In genomic region chr15:101172421-101173097, GRCh38 we compare ENCODE assay signal across 17 cellular contexts.
DNase-seq lines count a peak whose midpoint lies in the region; ATAC-seq and TF ChIP-seq lines count a peak whose summit lies in the region.
"Had no signal": no experiment of that assay in that cellular context is flagged by ENCODE, and none has a peak within 500 bp of the region (broad histone marks: within the 10 kb centered on the region; RNA-seq: fewer than 3 reads in every experiment).

No MANE protein-coding gene starts in this region.

- no peaks in the 10 kb centered on the region for H3K27me3 ChIP-seq in ACC112 (ENCODE audit: insufficient read depth, low read length)
- H3K27me3 ChIP-seq in GM23248 (replicated peaks; ENCODE audit: insufficient read depth) = no peaks in the 10 kb centered on the region
- H3K27me3 ChIP-seq: right atrium auricular region, uterus had no signal

- H3K9ac ChIP-seq in GM23248 = no peak overlapping the region

- POLR2A ChIA-PET in RWPE1 (lab: Yijun Ruan, JAX; ENCODE audit: low non-redundant PET) = no interaction called here

- H2AFZ ChIP-seq in ACC112 (ENCODE audit: low read length, unreplicated experiment) (no peak overlapping the region), GM23248 (no peak overlapping the region)

- in situ Hi-C loops in GM23248 (cut with MboI) = no loop called here

- H3K4me1 ChIP-seq in ACC112 (ENCODE audit: control insufficient read depth, insufficient read depth, low read length, unreplicated experiment) (peaks cover 66% of the 10 kb centered on the region), GM23248 (ENCODE audit: insufficient read depth) (peaks cover 37% of the 10 kb centered on the region)
- H3K4me1 ChIP-seq: uterus had no signal

- no peak overlapping the region for H3K4me3 ChIP-seq in ACC112 (ENCODE audit: low read depth, low read length)
- H3K4me3 ChIP-seq in GM23248 = no peak overlapping the region
- H3K4me3 ChIP-seq in fibroblast of villous mesenchyme (ENCODE audit: low read depth, low read length) = no peak overlapping the region
- H3K4me3 ChIP-seq: right atrium auricular region, uterus had no signal

- ATAC-seq in GM19023 (IDR thresholded peaks at IDR 0.05; ENCODE audit: unreplicated experiment) = no peak
- ATAC-seq: left ventricle myocardium superior had no signal

- H3F3A ChIP-seq in GM23248 (ENCODE audit: insufficient read depth) = peaks cover 66% of the 10 kb centered on the region

- H3K79me2 ChIP-seq in ACC112 (ENCODE audit: control insufficient read depth, insufficient read depth, low read length, unreplicated experiment) = peaks cover 23% of the 10 kb centered on the region
- H3K79me2 ChIP-seq in GM23248 (ENCODE audit: insufficient read depth) = peaks cover 56% of the 10 kb centered on the region

- CTCF ChIA-PET in RWPE1 (lab: Yijun Ruan, JAX) = interaction anchor here (1.3 kb wide), 1 partner anchor 9 kb away, joined by 3 read pairs; no protein-coding TSS in a partner anchor

- no peaks in the 10 kb centered on the region for H3K9me2 ChIP-seq in GM23248 (ENCODE audit: insufficient read depth)

- H3K4me2 ChIP-seq in GM23248 (ENCODE audit: unreplicated experiment) = no peak overlapping the region

- no peaks in the 10 kb centered on the region for H4K20me1 ChIP-seq in GM23248 (ENCODE audit: insufficient read depth)

- no peak for DNase-seq in GM23248
- no peak for DNase-seq in RWPE1 (ENCODE audit: low spot score)
- DNase-seq in fibroblast of villous mesenchyme (ENCODE audit: low read depth) = peak; percentile 82
- no peak for DNase-seq in activated gamma-delta T cell treated with Interleukin-2 at 50 U/mL for 16 hours
- DNase-seq in AML-193 (lab: John Stamatoyannopoulos, UW) = no peak
- no peak for DNase-seq in stimulated activated CD4-positive, alpha-beta T cell treated with anti-CD3 and anti-CD28 coated beads, Interleukin-4, amount 100 ng/mL, for 4 hours
- DNase-seq: cerebellar nuclear complex; GDM1; left ventricle myocardium superior; naive B cell; NCI-H187 treated with DMSO at 0.1 percent for 48 hours; stimulated activated CD4-positive, alpha-beta T cell treated with anti-CD3 and anti-CD28 coated beads, Interleukin-2, amount 100 ng/mL, for 48 hours; uterus had no signal

- WGBS in GM23248 (ENCODE audit: low coverage in 1 of 2, low lambda C conversion rate in 2 of 2, missing lambda C conversion rate in 2 of 2), 2 experiments = 56 to 60% methylated on average over 17 of the region's 17 CpGs

- peaks cover 18% of the 10 kb centered on the region for H3K36me3 ChIP-seq in ACC112 (ENCODE audit: insufficient read depth, low read length)
- H3K36me3 ChIP-seq in GM23248 (ENCODE audit: low read depth) = peaks cover 17% of the 10 kb centered on the region
- H3K36me3 ChIP-seq: uterus had no signal

- H3K27ac ChIP-seq in ACC112 (ENCODE audit: low read depth, low read length) (peak overlapping the region; percentile 93), GM23248 (0 out of 2 replicates have a peak overlapping the region, but pooled peaks have one; percentile 95), RWPE1 (peak overlapping the region; percentile 75)
- H3K27ac ChIP-seq: HL-60, right atrium auricular region, uterus had no signal

- H3K9me3 ChIP-seq in GM23248 (ENCODE audit: low read depth) = no peaks in the 10 kb centered on the region
- H3K9me3 ChIP-seq: right atrium auricular region, uterus had no signal

- TF ChIP-seq CTCF in RWPE1 (conservative IDR thresholded peaks at IDR 0.05; ENCODE audit: low read depth) = no peak
- no peak for TF ChIP-seq CTCF in fibroblast of villous mesenchyme (IDR thresholded peaks at IDR 0.05; ENCODE audit: insufficient read depth, low read depth, low read length)
